Comparison of ENCODE assay signal across 2 cellular contexts in the genomic region with DNA sequence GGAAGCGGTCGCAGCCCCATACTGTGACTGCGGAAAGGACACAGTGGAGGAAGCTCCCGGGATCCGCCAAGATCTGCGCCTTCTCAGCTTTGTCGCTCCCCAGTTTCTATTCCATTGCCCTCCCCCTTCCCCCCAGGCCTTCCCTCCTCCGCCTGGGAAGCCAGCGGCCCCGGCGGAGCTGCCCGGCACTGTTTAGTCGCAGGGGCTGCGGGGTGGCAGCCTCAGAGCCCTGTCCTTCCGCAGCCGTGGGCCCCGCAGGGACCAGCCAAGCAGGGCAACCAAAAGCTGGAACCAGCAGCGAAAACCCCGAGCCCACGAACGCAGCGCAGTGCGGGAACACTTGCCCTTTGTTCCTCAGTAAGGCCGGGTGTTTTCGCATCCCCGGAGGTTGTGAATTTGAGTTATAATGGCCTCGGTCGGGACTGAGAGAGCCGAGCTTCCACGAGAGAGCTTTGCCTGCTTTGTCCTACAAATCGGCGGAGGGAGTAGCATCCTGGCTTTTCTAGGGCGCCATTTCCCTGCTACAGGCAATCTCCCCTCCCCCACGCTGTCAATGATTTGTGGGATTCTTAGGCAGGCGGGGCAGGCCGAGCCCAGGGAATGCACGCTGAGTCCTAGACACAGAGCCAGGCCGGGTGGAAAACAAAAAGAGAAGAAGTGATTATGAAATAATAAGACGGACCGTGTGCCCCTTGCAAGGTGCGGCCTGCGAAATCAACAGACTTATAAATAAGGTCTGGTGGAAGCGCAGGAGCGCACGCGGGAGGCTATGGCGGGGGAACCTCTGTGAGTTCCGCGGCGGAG.
TF ChIP-seq lines count a peak whose summit lies in the region.

No MANE protein-coding gene starts in this region.

TF ChIP-seq in IMR-90, 13 proteins besides CTCF, POLR2A, EP300 and RAD21:
- no peak for TF ChIP-seq FOS (IDR thresholded peaks at IDR 0.05; ENCODE audit: low read depth, low read length)
- no peak for TF ChIP-seq MXI1 (IDR thresholded peaks at IDR 0.05; ENCODE audit: borderline replicate concordance, low read depth, low read length)
- TF ChIP-seq CEBPB (IDR thresholded peaks at IDR 0.05; ENCODE audit: low read depth, low read length) = peak; percentile 23; the same call in 1 of the 2 replicates
TF ChIP-seq in IMR-90: peak in this region for 1.

TF ChIP-seq in SK-N-SH, 30 proteins besides CTCF, POLR2A, EP300 and RAD21:
- TF ChIP-seq TAF1 (IDR thresholded peaks at IDR 0.05; ENCODE audit: borderline replicate concordance, low read depth, low read length) = peak; percentile 92
- peak; percentile 36; the same call in 1 of the 2 replicates for TF ChIP-seq JUND (IDR thresholded peaks at IDR 0.05)
- TF ChIP-seq EZH2phosphoT487 (IDR thresholded peaks at IDR 0.05; ENCODE audit: borderline replicate concordance, low read depth) = no peak
- 0 out of 2 replicates have a peak, but pooled peaks have one; percentile 32 for TF ChIP-seq TEAD4 (IDR thresholded peaks at IDR 0.05; ENCODE audit: borderline replicate concordance, insufficient read depth)
- peak; percentile 7; the same call in 1 of the 2 replicates for TF ChIP-seq GATA2 (CRISPR knock-in tag; IDR thresholded peaks at IDR 0.05)
- TF ChIP-seq FOXJ3 (CRISPR knock-in tag; IDR thresholded peaks at IDR 0.05) = peak; percentile 60; the same call in 1 of the 2 replicates
- TF ChIP-seq YY1 (IDR thresholded peaks at IDR 0.05; ENCODE audit: low read depth) = peak; percentile 88
- TF ChIP-seq POLR2AphosphoS5 (IDR thresholded peaks at IDR 0.05; ENCODE audit: low read depth, low read length) = peak; percentile 60
- TF ChIP-seq, protein P1, sequence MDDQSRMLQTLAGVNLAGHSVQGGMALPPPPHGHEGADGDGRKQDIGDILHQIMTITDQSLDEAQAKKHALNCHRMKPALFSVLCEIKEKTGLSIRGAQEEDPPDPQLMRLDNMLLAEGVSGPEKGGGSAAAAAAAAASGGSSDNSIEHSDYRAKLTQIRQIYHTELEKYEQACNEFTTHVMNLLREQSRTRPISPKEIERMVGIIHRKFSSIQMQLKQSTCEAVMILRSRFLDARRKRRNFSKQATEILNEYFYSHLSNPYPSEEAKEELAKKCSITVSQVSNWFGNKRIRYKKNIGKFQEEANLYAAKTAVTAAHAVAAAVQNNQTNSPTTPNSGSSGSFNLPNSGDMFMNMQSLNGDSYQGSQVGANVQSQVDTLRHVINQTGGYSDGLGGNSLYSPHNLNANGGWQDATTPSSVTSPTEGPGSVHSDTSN (IDR thresholded peaks at IDR 0.05) = peak; percentile 94
- no peak for TF ChIP-seq NRF1 (IDR thresholded peaks at IDR 0.05; ENCODE audit: low read depth, low read length)
- no peak for TF ChIP-seq GABPA (IDR thresholded peaks at IDR 0.05; ENCODE audit: low read depth)
- TF ChIP-seq CHD2 (IDR thresholded peaks at IDR 0.05; ENCODE audit: low read length, partially characterized antibody) = peak; percentile 93
- peak; percentile 73 for TF ChIP-seq MAX (IDR thresholded peaks at IDR 0.05; ENCODE audit: low read depth)
- no peak for TF ChIP-seq FOXM1 (IDR thresholded peaks at IDR 0.05; ENCODE audit: low read depth)
- peak; percentile 11; the same call in 1 of the 2 replicates for TF ChIP-seq NFIC (IDR thresholded peaks at IDR 0.05; ENCODE audit: borderline replicate concordance)
- TF ChIP-seq RCOR1 (IDR thresholded peaks at IDR 0.05; ENCODE audit: low read length) = peak; percentile 37; the same call in 1 of the 2 replicates
- peak; percentile 93 for TF ChIP-seq MXI1 (IDR thresholded peaks at IDR 0.05; ENCODE audit: low read depth, low read length)
- peak; percentile 49 for TF ChIP-seq TCF12 (IDR thresholded peaks at IDR 0.05)
- no peak for TF ChIP-seq FOSL2 (IDR thresholded peaks at IDR 0.05; ENCODE audit: borderline replicate concordance, low read depth)
- TF ChIP-seq SIN3A (IDR thresholded peaks at IDR 0.05; ENCODE audit: borderline replicate concordance, low read depth, low read length) = 0 out of 2 replicates have a peak, but pooled peaks have one; percentile 66
